Comparison of ENCODE assay signal across 18 cellular contexts in the genomic region with DNA sequence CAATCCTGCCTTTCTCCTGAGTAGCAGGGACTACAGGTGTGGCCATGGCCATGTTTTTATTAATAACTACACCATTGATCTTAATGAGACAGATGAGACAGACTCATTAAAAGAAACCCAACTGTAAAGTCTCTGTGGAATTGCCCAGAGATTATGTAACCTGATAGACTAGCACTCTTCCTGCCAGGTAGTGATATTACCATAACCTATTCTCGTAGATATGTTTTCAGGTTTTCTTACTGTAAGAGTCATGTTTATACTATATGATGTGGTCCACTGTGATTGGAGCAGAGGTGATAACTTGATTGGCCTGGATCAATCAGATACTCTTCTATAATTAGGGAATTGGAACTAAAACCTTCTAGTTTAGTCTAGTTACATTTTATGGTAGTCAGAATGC.
A peak's percentile ranks its signal among the peaks of the same experiment; 100 is the strongest.
DNase-seq lines count a peak whose midpoint lies in the region; ATAC-seq and TF ChIP-seq lines count a peak whose summit lies in the region.
"Had no signal": no experiment of that assay in that cellular context is flagged by ENCODE, and none has a peak within 500 bp of the region (broad histone marks: within the 10 kb centered on the region; RNA-seq: fewer than 3 reads in every experiment).

No MANE protein-coding gene starts in this region.

- no peaks in the 10 kb centered on the region for H3K9me2 ChIP-seq in PC-9 (ENCODE audit: insufficient read depth)

- POLR2A ChIA-PET in PC-9 (lab: Charles Lee; ENCODE audit: unreplicated experiment), result no interaction called here

- H3K27ac ChIP-seq in PC-9 (no peak overlapping the region), ovary (no peak overlapping the region)
- H3K27ac ChIP-seq: suprapubic skin had no signal

- peaks cover 10% of the 10 kb centered on the region for H3K27me3 Mint-ChIP-seq in activated CD4-positive, alpha-beta T cell treated with anti-CD3 and anti-CD28 coated beads, Interleukin-2, amount 10 ng/mL, durations not matched to agents 24 days and 14 days
- no peaks in the 10 kb centered on the region for H3K27me3 Mint-ChIP-seq in naive B cell

- H3K9me3 Mint-ChIP-seq in activated CD4-positive, alpha-beta T cell treated with anti-CD3 and anti-CD28 coated beads, Interleukin-2, amount 10 ng/mL, durations not matched to agents 24 days and 14 days, result peaks cover 2% of the 10 kb centered on the region
- peaks cover 0 to 2% (median 0%) of the 10 kb centered on the region in 7 donors for H3K9me3 Mint-ChIP-seq in naive B cell
- H3K9me3 Mint-ChIP-seq: H9 had no signal

- TF ChIP-seq CTCF in PC-9 (conservative IDR thresholded peaks at IDR 0.05), result no peak
- no peak for TF ChIP-seq CTCF in ovary (IDR thresholded peaks at IDR 0.05)

- H3F3A ChIP-seq in PC-9 (ENCODE audit: insufficient read depth, low read depth), result no peaks in the 10 kb centered on the region

- H2AFZ ChIP-seq in PC-9, result no peak overlapping the region

- BruUV-seq in PC-9 (replicated peaks; lab: Mats Ljungman, UMichigan), result no TSS peak

- H3K79me2 ChIP-seq in PC-9 (ENCODE audit: low read depth), result no peaks in the 10 kb centered on the region

- H3K27me3 ChIP-seq in PC-9 (ENCODE audit: insufficient read depth, low read depth) (no peaks in the 10 kb centered on the region), ovary (no peaks in the 10 kb centered on the region)
- H3K27me3 ChIP-seq: MG63, suprapubic skin had no signal

- 88 to 97% (median 95%) methylated on average over 1 of the region's 1 CpG for WGBS in ovary, 3 donors

- H3K4me2 ChIP-seq in PC-9, result no peak overlapping the region

- no peak for TF ChIP-seq POLR2A in ovary (IDR thresholded peaks at IDR 0.05)

- no peaks in the 10 kb centered on the region for H3K36me3 ChIP-seq in PC-9 (ENCODE audit: low read depth)
- H3K36me3 ChIP-seq in ovary, result no peaks in the 10 kb centered on the region
- H3K36me3 ChIP-seq: MG63, suprapubic skin had no signal

- H3K9me3 ChIP-seq in PC-9 (ENCODE audit: insufficient read depth, low read depth) (no peaks in the 10 kb centered on the region; the same call in 1 of the 2 replicates), ovary (no peaks in the 10 kb centered on the region)
- H3K9me3 ChIP-seq: MG63, suprapubic skin had no signal

- peaks cover 22% of the 10 kb centered on the region for H3K4me1 Mint-ChIP-seq in activated CD4-positive, alpha-beta T cell treated with anti-CD3 and anti-CD28 coated beads, Interleukin-2, amount 10 ng/mL, durations not matched to agents 24 days and 14 days
- H3K4me1 Mint-ChIP-seq in naive B cell, result peaks cover 24 to 46% (median 30%) of the 10 kb centered on the region in 3 donors
- H3K4me1 Mint-ChIP-seq: H9 had no signal

- H3K4me1 ChIP-seq in PC-9 (replicated peaks; ENCODE audit: insufficient read depth) (peaks cover 11% of the 10 kb centered on the region), ovary (ENCODE audit: insufficient read depth) (no peaks in the 10 kb centered on the region)

- CTCF ChIA-PET in PC-9 (lab: Charles Lee), result interaction anchor here (0.6 kb wide), 1 partner anchor 205 kb away, joined by 3 read pairs; no protein-coding TSS in a partner anchor

- intact Hi-C loops in activated CD4-positive, alpha-beta T cell treated with anti-CD3 and anti-CD28 coated beads, Interleukin-2, amount 10 ng/mL, durations not matched to agents 24 days and 14 days (cut with micrococcal nuclease), result no loop called here
- intact Hi-C loops in PC-9 (cut with micrococcal nuclease; ENCODE audit: unreplicated experiment) (loop anchor here (5.0 kb wide), 1 partner anchor 131 kb away; no protein-coding TSS in a partner anchor), ovary (cut with DNase I) (no loop called here)

- H3K27ac Mint-ChIP-seq in activated CD4-positive, alpha-beta T cell treated with anti-CD3 and anti-CD28 coated beads, Interleukin-2, amount 10 ng/mL, durations not matched to agents 24 days and 14 days, result peak overlapping the region; percentile 9
- peak overlapping the region in 4 of 6 donors; percentile 11 to 83 (median 44) for H3K27ac Mint-ChIP-seq in naive B cell
- H3K27ac Mint-ChIP-seq: H9 had no signal

- DNase-seq in activated CD4-positive, alpha-beta T cell treated with anti-CD3 and anti-CD28 coated beads, Interleukin-2, amount 10 ng/mL, durations not matched to agents 24 days and 14 days, result no peak
- no peak for DNase-seq in activated CD4-positive, alpha-beta T cell treated with anti-CD3 and anti-CD28 coated beads for 48 hours
- DNase-seq in naive B cell, result no peak
- no peak for DNase-seq in nucleus accumbens (lab: John Stamatoyannopoulos, UW)
- no peak for DNase-seq in PC-9
- DNase-seq in ovary, result no peak
- DNase-seq: ACHN; activated CD8-positive, alpha-beta memory T cell treated with anti-CD3 and anti-CD28 coated beads, Interleukin-2, amount 50 U/mL, for 4 hours; COR-L47; effector CD4-positive, alpha-beta T cell; H9; MG63; NCI-H2029; NCI-H774; posterior cingulate gyrus had no signal

- no peak for TF ChIP-seq EP300 in ovary (IDR thresholded peaks at IDR 0.05)

- peak overlapping the region; percentile 25 for H3K4me3 Mint-ChIP-seq in activated CD4-positive, alpha-beta T cell treated with anti-CD3 and anti-CD28 coated beads, Interleukin-2, amount 10 ng/mL, durations not matched to agents 24 days and 14 days
- peak overlapping the region in 5 of 8 donors; percentile 49 to 70 (median 55) for H3K4me3 Mint-ChIP-seq in naive B cell
- H3K4me3 Mint-ChIP-seq: H9 had no signal

- H3K36me3 Mint-ChIP-seq in activated CD4-positive, alpha-beta T cell treated with anti-CD3 and anti-CD28 coated beads, Interleukin-2, amount 10 ng/mL, durations not matched to agents 24 days and 14 days (ENCODE audit: low read depth), result no peaks in the 10 kb centered on the region
- H3K36me3 Mint-ChIP-seq in naive B cell, result no peaks in the 10 kb centered on the region

- peak; percentile 43 for ATAC-seq in GM19351 (IDR thresholded peaks at IDR 0.05; ENCODE audit: unreplicated experiment)
- peak; percentile 40 for ATAC-seq in HG03442 (IDR thresholded peaks at IDR 0.05; ENCODE audit: unreplicated experiment)
- peak in 1 of 2 donors; percentile 11 for ATAC-seq in naive B cell (ENCODE audit: low read depth in 2 of 2)

- H4K20me1 ChIP-seq in PC-9 (ENCODE audit: insufficient read depth), result no peaks in the 10 kb centered on the region

- H3K4me3 ChIP-seq in PC-9, result no peak overlapping the region
- no peak overlapping the region for H3K4me3 ChIP-seq in ovary
- H3K4me3 ChIP-seq: MG63, suprapubic skin had no signal
